15 cellular contexts compared by ENCODE assay signal in the genomic region with DNA sequence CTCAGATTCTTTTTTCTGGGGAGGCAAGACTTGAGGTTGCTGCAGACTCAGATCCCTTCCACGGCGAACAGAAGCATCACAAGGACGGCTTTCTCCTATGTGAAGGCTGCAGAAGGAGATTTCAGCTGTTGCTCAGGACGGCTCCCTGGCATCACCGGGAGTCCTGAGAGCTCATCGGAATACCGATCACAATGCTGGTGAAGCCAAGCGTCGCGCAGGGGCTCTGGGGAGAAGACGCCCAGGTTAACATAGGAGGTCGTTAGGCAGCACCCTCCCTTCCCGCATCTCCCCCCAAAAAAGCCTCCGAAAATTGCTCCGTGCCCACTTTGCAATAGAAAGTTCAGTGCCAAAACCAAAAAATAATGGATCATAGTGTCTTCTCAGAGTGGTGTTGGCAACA.
"Had no signal": no experiment of that assay in that cellular context is flagged by ENCODE, and none has a peak within 500 bp of the region (broad histone marks: within the 10 kb centered on the region; RNA-seq: fewer than 3 reads in every experiment).

No MANE protein-coding gene starts in this region.

- H3K27me3 ChIP-seq: testis, thyroid gland, tibial nerve, upper lobe of left lung, vagina had no signal

- H3K27ac ChIP-seq: stomach, suprapubic skin, testis, thoracic aorta, thyroid gland, tibial artery, tibial nerve, transverse colon, upper lobe of left lung, upper lobe of right lung, uterus, vagina had no signal

- H3K9me3 ChIP-seq: stomach, suprapubic skin, testis, thoracic aorta, thyroid gland, tibial artery, tibial nerve, transverse colon, upper lobe of left lung, upper lobe of right lung, uterus, vagina had no signal

- H3K4me3 ChIP-seq: stomach, suprapubic skin, testis, thoracic aorta, thyroid gland, tibial artery, tibial nerve, transverse colon, upper lobe of left lung, upper lobe of right lung, uterus, vagina had no signal

- ATAC-seq: stimulated activated effector memory CD8-positive, alpha-beta T cell treated with anti-CD3 and anti-CD28 coated beads, Interleukin-12 subunit alpha, Interleukin-12 subunit beta, amount 100 ng/mL, for 72 hours; stimulated activated memory B cell treated with anti-CD40 and anti-IgM and Interleukin-4, amounts not matched to agents 10 μg/mL and 1 μg/mL and 100 μg/mL, for 72 hours; stimulated activated naive CD8-positive, alpha-beta T cell treated with anti-CD3 and anti-CD28 coated beads, Interleukin-15, Interleukin-2, amounts not matched to agents 100 U/mL and 50 U/mL, for 24 hours had no signal

- DNase-seq: upper lobe of right lung had no signal

- H3K36me3 ChIP-seq: stomach, suprapubic skin, thoracic aorta, thyroid gland, tibial artery, tibial nerve, transverse colon, upper lobe of left lung, upper lobe of right lung, uterus, vagina had no signal

- H3K4me1 ChIP-seq: stomach, suprapubic skin, testis, thyroid gland, tibial artery, tibial nerve, transverse colon, upper lobe of left lung, upper lobe of right lung, uterus, vagina had no signal
